Comparison of ENCODE assay signal across 11 cellular contexts in genomic region chr5:172891716-172892421, GRCh38. TPM values are rescaled to one million over a fixed set of nuclear protein-coding genes. Genes with fewer than 3 reads are reported as not detected.
DNase-seq lines count a peak whose midpoint lies in the region; ATAC-seq and TF ChIP-seq lines count a peak whose summit lies in the region.
"Had no signal": no experiment of that assay in that cellular context is flagged by ENCODE, and none has a peak within 500 bp of the region (broad histone marks: within the 10 kb centered on the region; RNA-seq: fewer than 3 reads in every experiment).

No MANE protein-coding gene starts in this region.

- TF ChIP-seq CTCF in brain microvascular endothelial cell (IDR thresholded peaks at IDR 0.05; ENCODE audit: low read depth, low read length, missing control alignments) (no peak), cardiac muscle cell (IDR thresholded peaks at IDR 0.05; ENCODE audit: low read depth, low read length) (no peak), omental fat pad (IDR thresholded peaks at IDR 0.05) (no peak), upper lobe of right lung (IDR thresholded peaks at IDR 0.05) (no peak)

- ATAC-seq in omental fat pad (ENCODE audit: low FRiP score) = peak; percentile 3
- ATAC-seq in upper lobe of right lung = peak; percentile 55
- ATAC-seq: activated naive CD8-positive, alpha-beta T cell treated with anti-CD3 and anti-CD28 coated beads, Interleukin-2, amount 50 U/mL, for 24 hours; stimulated activated memory B cell treated with anti-CD40 and anti-IgM and Interleukin-4, amounts not matched to agents 10 μg/mL and 1 μg/mL and 100 μg/mL, for 72 hours had no signal

- in situ Hi-C loops in brain microvascular endothelial cell (cut with HindIII; ENCODE audit: low pct_ligation_motif_present, low sequenced_read_pairs) = no loop called here

- peak overlapping the region in 2 of 6 donors; percentile 53 to 62 for H3K27ac Mint-ChIP-seq in immature natural killer cell
- H3K27ac Mint-ChIP-seq: activated naive CD8-positive, alpha-beta T cell treated with anti-CD3 and anti-CD28 coated beads, Interleukin-2, amount 50 U/mL, for 24 hours; stimulated activated memory B cell treated with anti-CD40 and anti-IgM and Interleukin-4, amounts not matched to agents 10 μg/mL and 1 μg/mL and 100 μg/mL, for 72 hours had no signal

- peaks cover 24% of the 10 kb centered on the region for H3K36me3 ChIP-seq in brain microvascular endothelial cell (replicated peaks)
- peaks cover 3% of the 10 kb centered on the region for H3K36me3 ChIP-seq in cardiac muscle cell
- peaks cover 21% of the 10 kb centered on the region for H3K36me3 ChIP-seq in upper lobe of right lung

- peaks cover 17% of the 10 kb centered on the region for H3K4me1 ChIP-seq in cardiac muscle cell (ENCODE audit: low read depth)
- H3K4me1 ChIP-seq in upper lobe of right lung = peaks cover 42% of the 10 kb centered on the region

- H3K27ac ChIP-seq in brain microvascular endothelial cell = peak overlapping the region; percentile 35
- peak overlapping the region; percentile 78 for H3K27ac ChIP-seq in cardiac muscle cell
- peak overlapping the region; percentile 61 for H3K27ac ChIP-seq in upper lobe of right lung

- intact Hi-C loops in upper lobe of right lung (cut with DNase I) = no loop called here

- peaks cover 0 to 1% of the 10 kb centered on the region in 2 donors for H3K4me1 Mint-ChIP-seq in immature natural killer cell
- H3K4me1 Mint-ChIP-seq: activated naive CD8-positive, alpha-beta T cell treated with anti-CD3 and anti-CD28 coated beads, Interleukin-2, amount 50 U/mL, for 24 hours; stimulated activated memory B cell treated with anti-CD40 and anti-IgM and Interleukin-4, amounts not matched to agents 10 μg/mL and 1 μg/mL and 100 μg/mL, for 72 hours had no signal

- DNase-seq in brain microvascular endothelial cell (no peak), cardiac muscle cell (ENCODE audit: low read depth in 1 of 2, low spot score in 1 of 2) (peak in 1 of 2 donors; percentile 90), omental fat pad (ENCODE audit: low spot score) (no peak), upper lobe of right lung (peak; percentile 82), SW480 (ENCODE audit: low spot score) (no peak), immature natural killer cell (no peak)
- no peak for DNase-seq in activated CD4-positive, alpha-beta T cell treated with anti-CD3 and anti-CD28 coated beads for 48 hours
- DNase-seq: activated CD8-positive, alpha-beta memory T cell treated with anti-CD3 and anti-CD28 coated beads for 24 hours; activated naive CD8-positive, alpha-beta T cell treated with anti-CD3 and anti-CD28 coated beads, Interleukin-2, amount 50 U/mL, for 24 hours; DMS 273 treated with DMSO at 0.1 percent for 48 hours had no signal

- H3K9me3 Mint-ChIP-seq in immature natural killer cell = no peaks in the 10 kb centered on the region
- H3K9me3 Mint-ChIP-seq: activated naive CD8-positive, alpha-beta T cell treated with anti-CD3 and anti-CD28 coated beads, Interleukin-2, amount 50 U/mL, for 24 hours; stimulated activated memory B cell treated with anti-CD40 and anti-IgM and Interleukin-4, amounts not matched to agents 10 μg/mL and 1 μg/mL and 100 μg/mL, for 72 hours had no signal

- no peak overlapping the region for H3K4me3 ChIP-seq in brain microvascular endothelial cell (ENCODE audit: low read depth, low read length)
- H3K4me3 ChIP-seq in cardiac muscle cell = no peak overlapping the region
- no peak overlapping the region for H3K4me3 ChIP-seq in upper lobe of right lung

- H3K27me3 ChIP-seq in brain microvascular endothelial cell (replicated peaks) = no peaks in the 10 kb centered on the region
- no peaks in the 10 kb centered on the region for H3K27me3 ChIP-seq in cardiac muscle cell
- no peaks in the 10 kb centered on the region for H3K27me3 ChIP-seq in upper lobe of right lung

- H3K9me3 ChIP-seq in cardiac muscle cell (ENCODE audit: low read depth) (no peaks in the 10 kb centered on the region), upper lobe of right lung (no peaks in the 10 kb centered on the region)

- peaks cover 0 to 11% (median 10%) of the 10 kb centered on the region in 3 donors for H3K36me3 Mint-ChIP-seq in immature natural killer cell

- no peak overlapping the region for H3K4me3 Mint-ChIP-seq in immature natural killer cell
- H3K4me3 Mint-ChIP-seq: activated naive CD8-positive, alpha-beta T cell treated with anti-CD3 and anti-CD28 coated beads, Interleukin-2, amount 50 U/mL, for 24 hours; stimulated activated memory B cell treated with anti-CD40 and anti-IgM and Interleukin-4, amounts not matched to agents 10 μg/mL and 1 μg/mL and 100 μg/mL, for 72 hours had no signal

- H3K27me3 Mint-ChIP-seq in immature natural killer cell (ENCODE audit: low read depth in 3 of 3) = no peaks in the 10 kb centered on the region
- H3K27me3 Mint-ChIP-seq: activated naive CD8-positive, alpha-beta T cell treated with anti-CD3 and anti-CD28 coated beads, Interleukin-2, amount 50 U/mL, for 24 hours; stimulated activated memory B cell treated with anti-CD40 and anti-IgM and Interleukin-4, amounts not matched to agents 10 μg/mL and 1 μg/mL and 100 μg/mL, for 72 hours had no signal

RNA-seq across cellular contexts. Expression of gene ERGIC1, which starts 57.8 kb away (rescaled TPM):
- 77.3 and 85.1 TPM in 2 replicates for total RNA-seq in cardiac muscle cell
- polyA plus RNA-seq in cardiac muscle cell = 15.4 and 22.2 TPM in 2 replicates
- total RNA-seq in omental fat pad = 100 to 1,000 TPM in 3 of 4 donors, 10 to 100 TPM in 1; 98.8 to 227 (median 129) TPM
- 186 TPM for total RNA-seq in upper lobe of right lung
- 10 to 100 TPM; 40.7 to 61.9 (median 61.7) TPM for polyA plus RNA-seq in immature natural killer cell
